ENCODE assay signal across 1 cellular context in genomic region chr10:114103286-114103685, GRCh38.
TF ChIP-seq lines count a peak whose summit lies in the region.

No MANE protein-coding gene starts in this region.

TF ChIP-seq in GM23338, 12 proteins besides CTCF, POLR2A, EP300 and RAD21 (continued from another document):
- TF ChIP-seq, protein P1, sequence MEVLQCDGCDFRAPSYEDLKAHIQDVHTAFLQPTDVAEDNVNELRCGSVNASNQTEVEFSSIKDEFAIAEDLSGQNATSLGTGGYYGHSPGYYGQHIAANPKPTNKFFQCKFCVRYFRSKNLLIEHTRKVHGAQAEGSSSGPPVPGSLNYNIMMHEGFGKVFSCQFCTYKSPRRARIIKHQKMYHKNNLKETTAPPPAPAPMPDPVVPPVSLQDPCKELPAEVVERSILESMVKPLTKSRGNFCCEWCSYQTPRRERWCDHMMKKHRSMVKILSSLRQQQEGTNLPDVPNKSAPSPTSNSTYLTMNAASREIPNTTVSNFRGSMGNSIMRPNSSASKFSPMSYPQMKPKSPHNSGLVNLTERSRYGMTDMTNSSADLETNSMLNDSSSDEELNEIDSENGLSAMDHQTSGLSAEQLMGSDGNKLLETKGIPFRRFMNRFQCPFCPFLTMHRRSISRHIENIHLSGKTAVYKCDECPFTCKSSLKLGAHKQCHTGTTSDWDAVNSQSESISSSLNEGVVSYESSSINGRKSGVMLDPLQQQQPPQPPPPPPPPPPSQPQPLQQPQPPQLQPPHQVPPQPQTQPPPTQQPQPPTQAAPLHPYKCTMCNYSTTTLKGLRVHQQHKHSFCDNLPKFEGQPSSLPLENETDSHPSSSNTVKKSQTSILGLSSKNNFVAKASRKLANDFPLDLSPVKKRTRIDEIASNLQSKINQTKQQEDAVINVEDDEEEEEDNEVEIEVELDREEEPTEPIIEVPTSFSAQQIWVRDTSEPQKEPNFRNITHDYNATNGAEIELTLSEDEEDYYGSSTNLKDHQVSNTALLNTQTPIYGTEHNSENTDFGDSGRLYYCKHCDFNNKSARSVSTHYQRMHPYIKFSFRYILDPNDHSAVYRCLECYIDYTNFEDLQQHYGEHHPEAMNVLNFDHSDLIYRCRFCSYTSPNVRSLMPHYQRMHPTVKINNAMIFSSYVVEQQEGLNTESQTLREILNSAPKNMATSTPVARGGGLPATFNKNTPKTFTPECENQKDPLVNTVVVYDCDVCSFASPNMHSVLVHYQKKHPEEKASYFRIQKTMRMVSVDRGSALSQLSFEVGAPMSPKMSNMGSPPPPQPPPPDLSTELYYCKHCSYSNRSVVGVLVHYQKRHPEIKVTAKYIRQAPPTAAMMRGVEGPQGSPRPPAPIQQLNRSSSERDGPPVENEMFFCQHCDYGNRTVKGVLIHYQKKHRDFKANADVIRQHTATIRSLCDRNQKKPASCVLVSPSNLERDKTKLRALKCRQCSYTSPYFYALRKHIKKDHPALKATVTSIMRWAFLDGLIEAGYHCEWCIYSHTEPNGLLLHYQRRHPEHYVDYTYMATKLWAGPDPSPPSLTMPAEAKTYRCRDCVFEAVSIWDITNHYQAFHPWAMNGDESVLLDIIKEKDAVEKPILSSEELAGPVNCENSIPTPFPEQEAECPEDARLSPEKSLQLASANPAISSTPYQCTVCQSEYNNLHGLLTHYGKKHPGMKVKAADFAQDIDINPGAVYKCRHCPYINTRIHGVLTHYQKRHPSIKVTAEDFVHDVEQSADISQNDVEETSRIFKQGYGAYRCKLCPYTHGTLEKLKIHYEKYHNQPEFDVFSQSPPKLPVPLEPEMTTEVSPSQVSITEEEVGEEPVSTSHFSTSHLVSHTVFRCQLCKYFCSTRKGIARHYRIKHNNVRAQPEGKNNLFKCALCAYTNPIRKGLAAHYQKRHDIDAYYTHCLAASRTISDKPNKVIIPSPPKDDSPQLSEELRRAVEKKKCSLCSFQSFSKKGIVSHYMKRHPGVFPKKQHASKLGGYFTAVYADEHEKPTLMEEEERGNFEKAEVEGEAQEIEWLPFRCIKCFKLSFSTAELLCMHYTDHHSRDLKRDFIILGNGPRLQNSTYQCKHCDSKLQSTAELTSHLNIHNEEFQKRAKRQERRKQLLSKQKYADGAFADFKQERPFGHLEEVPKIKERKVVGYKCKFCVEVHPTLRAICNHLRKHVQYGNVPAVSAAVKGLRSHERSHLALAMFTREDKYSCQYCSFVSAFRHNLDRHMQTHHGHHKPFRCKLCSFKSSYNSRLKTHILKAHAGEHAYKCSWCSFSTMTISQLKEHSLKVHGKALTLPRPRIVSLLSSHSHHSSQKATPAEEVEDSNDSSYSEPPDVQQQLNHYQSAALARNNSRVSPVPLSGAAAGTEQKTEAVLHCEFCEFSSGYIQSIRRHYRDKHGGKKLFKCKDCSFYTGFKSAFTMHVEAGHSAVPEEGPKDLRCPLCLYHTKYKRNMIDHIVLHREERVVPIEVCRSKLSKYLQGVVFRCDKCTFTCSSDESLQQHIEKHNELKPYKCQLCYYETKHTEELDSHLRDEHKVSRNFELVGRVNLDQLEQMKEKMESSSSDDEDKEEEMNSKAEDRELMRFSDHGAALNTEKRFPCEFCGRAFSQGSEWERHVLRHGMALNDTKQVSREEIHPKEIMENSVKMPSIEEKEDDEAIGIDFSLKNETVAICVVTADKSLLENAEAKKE (CRISPR knock-in tag; IDR thresholded peaks at IDR 0.05): no peak
- TF ChIP-seq NANOG (IDR thresholded peaks at IDR 0.05; ENCODE audit: borderline replicate concordance) (no peak), JUNB (IDR thresholded peaks at IDR 0.05; ENCODE audit: unreplicated experiment) (no peak), CREB1 (CRISPR knock-in tag; IDR thresholded peaks at IDR 0.05; ENCODE audit: low read depth) (no peak), EZH2phosphoT487 (IDR thresholded peaks at IDR 0.05; ENCODE audit: unreplicated experiment) (no peak), EZH2 (IDR thresholded peaks at IDR 0.05; ENCODE audit: low read depth, unreplicated experiment) (no peak), STAT1 (IDR thresholded peaks at IDR 0.05; ENCODE audit: unreplicated experiment) (no peak), REST (IDR thresholded peaks at IDR 0.05; ENCODE audit: unreplicated experiment) (no peak)
TF ChIP-seq in GM23338: peak in this region for 0.
